In the genomic region with DNA sequence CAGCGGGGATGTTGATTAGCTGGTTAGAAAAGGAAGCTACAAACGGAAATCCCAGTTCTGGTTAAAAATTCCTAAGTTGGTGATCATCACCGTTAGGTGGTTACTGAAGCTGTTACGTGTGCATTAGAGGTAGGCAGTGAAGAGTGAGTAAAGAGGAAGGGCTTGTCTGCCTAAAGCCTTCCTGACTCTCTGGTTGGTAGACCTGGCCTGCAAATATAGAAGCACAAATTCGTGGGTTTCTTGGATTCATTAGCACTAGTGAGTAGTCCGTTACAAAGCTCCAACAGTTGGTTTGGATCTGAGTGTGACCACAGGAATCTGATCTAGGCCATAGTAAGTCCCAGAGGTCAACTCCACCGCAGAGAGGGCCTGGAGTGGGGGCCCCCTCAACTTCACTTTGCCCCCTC, we compare ENCODE assay signal across 18 cellular contexts.
DNase-seq lines count a peak whose midpoint lies in the region; ATAC-seq, FAIRE-seq and TF ChIP-seq lines count a peak whose summit lies in the region.
"Had no signal": no experiment of that assay in that cellular context is flagged by ENCODE, and none has a peak within 500 bp of the region (broad histone marks: within the 10 kb centered on the region; RNA-seq: fewer than 3 reads in every experiment).

No MANE protein-coding gene starts in this region.

- H3K4me2 ChIP-seq in trophoblast cell (ENCODE audit: low read length): no peak overlapping the region
- H3K4me2 ChIP-seq: BLaER1 treated with 17β-estradiol and CSF1 and Interleukin-3, amounts not matched to agents 10 nM and 100 nM had no signal

- no peak for TF ChIP-seq POLR2A in H54 (IDR thresholded peaks at IDR 0.05; ENCODE audit: low read depth, low read length)

- H4K12ac ChIP-seq in trophoblast cell (ENCODE audit: low read depth, low read length): no peak overlapping the region

- no CpG with 5 or more reads among the region's 7 CpGs for WGBS in trophoblast cell (ENCODE audit: extremely low coverage, insufficient coverage, insufficient read length)

- no peak overlapping the region for H3K4ac ChIP-seq in trophoblast cell (ENCODE audit: low read depth, low read length)

- peaks cover 9% of the 10 kb centered on the region for H3K4me1 ChIP-seq in RWPE2 (ENCODE audit: insufficient read depth, poor library complexity, severe bottlenecking)
- peaks cover 0 to 8% of the 10 kb centered on the region in 2 experiments for H3K4me1 ChIP-seq in trophoblast cell (ENCODE audit: control insufficient read depth in 1 of 2, insufficient read depth in 2 of 2, low read length in 2 of 2)
- H3K4me1 ChIP-seq: BLaER1 treated with 17β-estradiol and CSF1 and Interleukin-3, amounts not matched to agents 10 nM and 100 nM had no signal

- no peak overlapping the region for H3K23ac ChIP-seq in trophoblast cell (ENCODE audit: low read length)

- peak; percentile 82 for ATAC-seq in RWPE2 (ENCODE audit: low read depth)
- ATAC-seq in GM21825 (IDR thresholded peaks at IDR 0.05; ENCODE audit: unreplicated experiment): no peak
- ATAC-seq: activated CD4-positive, CD25-positive, alpha-beta regulatory T cell treated with anti-CD3 and anti-CD28 coated beads, Interleukin-2, amount 50 U/mL, for 24 hours had no signal

- H3K14ac ChIP-seq in trophoblast cell (ENCODE audit: low read length): no peak overlapping the region

- no peak for TF ChIP-seq CTCF in RWPE2 (IDR thresholded peaks at IDR 0.05; ENCODE audit: poor library complexity, severe bottlenecking)
- no peak for TF ChIP-seq CTCF in fibroblast of mammary gland (conservative IDR thresholded peaks at IDR 0.05; ENCODE audit: control insufficient read depth, insufficient read depth, low read depth, low read length)

- no peak overlapping the region for H2BK5ac ChIP-seq in trophoblast cell (ENCODE audit: low read depth, low read length, poor library complexity)

- H3K18ac ChIP-seq in trophoblast cell (ENCODE audit: low read length): no peak overlapping the region

- no peak overlapping the region for H4K8ac ChIP-seq in trophoblast cell (ENCODE audit: low read depth, low read length)

- H3K4me3 ChIP-seq in RWPE2 (ENCODE audit: severe bottlenecking) (no peak overlapping the region), fibroblast of mammary gland (ENCODE audit: control insufficient read depth, low read depth, low read length) (no peak overlapping the region), trophoblast cell (ENCODE audit: low read depth, low read length) (no peak overlapping the region)
- H3K4me3 ChIP-seq: BLaER1 treated with 17β-estradiol and CSF1 and Interleukin-3, amounts not matched to agents 10 nM and 100 nM; thyroid gland had no signal

- H3K79me1 ChIP-seq in trophoblast cell (ENCODE audit: low read length): no peaks in the 10 kb centered on the region

- H3K27me3 ChIP-seq in RWPE2 (ENCODE audit: insufficient read depth, poor library complexity, severe bottlenecking) (no peaks in the 10 kb centered on the region), trophoblast cell (ENCODE audit: insufficient read depth, low read length) (no peaks in the 10 kb centered on the region)
- H3K27me3 ChIP-seq: BLaER1 treated with 17β-estradiol and CSF1 and Interleukin-3, amounts not matched to agents 10 nM and 100 nM; thyroid gland had no signal

- H3K27ac ChIP-seq in RWPE2 (ENCODE audit: poor library complexity, severe bottlenecking) (peak overlapping the region; percentile 43), trophoblast cell (ENCODE audit: low read depth, low read length) (no peak overlapping the region)
- H3K27ac ChIP-seq: BLaER1 treated with 17β-estradiol and CSF1 and Interleukin-3, amounts not matched to agents 10 nM and 100 nM; thyroid gland had no signal

- H2BK12ac ChIP-seq in trophoblast cell (ENCODE audit: low read length): no peak overlapping the region

- no peak overlapping the region for H2BK120ac ChIP-seq in trophoblast cell (ENCODE audit: insufficient read depth, low read length, poor library complexity)

- H2AFZ ChIP-seq in trophoblast cell (ENCODE audit: insufficient read depth, low read length, poor library complexity): no peak overlapping the region

- no peak overlapping the region for H2AK5ac ChIP-seq in trophoblast cell (ENCODE audit: low read length)

- H3K36me3 ChIP-seq in RWPE2 (ENCODE audit: low read depth) (no peaks in the 10 kb centered on the region), trophoblast cell (ENCODE audit: control insufficient read depth in 1 of 2, insufficient read depth in 2 of 2, low read length in 2 of 2) (peaks cover 0 to 2% of the 10 kb centered on the region in 2 experiments)
- H3K36me3 ChIP-seq: BLaER1 treated with 17β-estradiol and CSF1 and Interleukin-3, amounts not matched to agents 10 nM and 100 nM; thyroid gland had no signal

- H3K79me2 ChIP-seq in trophoblast cell (ENCODE audit: control insufficient read depth, insufficient read depth, low read length, poor library complexity): no peaks in the 10 kb centered on the region

- no peak overlapping the region for H4K91ac ChIP-seq in trophoblast cell (ENCODE audit: low read depth, low read length)

- peak; percentile 61 for DNase-seq in H54 (ENCODE audit: insufficient read length, low spot score)
- DNase-seq in RWPE2 (ENCODE audit: low spot score): no peak
- peak; percentile 35 for DNase-seq in fibroblast of mammary gland (ENCODE audit: low read depth)
- DNase-seq in trophoblast cell: peak; percentile 6 to 54
- DNase-seq in activated effector memory CD4-positive, alpha-beta T cell treated with Interleukin-2 at 50 U/mL for 16 hours: no peak
- DNase-seq in DMS 273 (lab: John Stamatoyannopoulos, UW; ENCODE audit: unreplicated experiment): no peak
- DNase-seq in NCI-H748 treated with DMSO at 0.1 percent for 48 hours (lab: John Stamatoyannopoulos, UW): no peak
- DNase-seq: activated naive CD4-positive, alpha-beta T cell treated with Interleukin-2 at 50 U/mL for 16 hours; foreskin fibroblast; H7; MM.1S; NCI-H2081 treated with DMSO at 0.1 percent for 48 hours; NCI-H69; stimulated activated CD4-positive, alpha-beta T cell treated with anti-CD3 and anti-CD28 coated beads, Interleukin-4, amount 100 ng/mL, for 4 hours; thyroid gland had no signal

- peak; percentile 100 for FAIRE-seq in H54 (lab: Jason Lieb, UNC)

- H3K9me3 ChIP-seq in RWPE2 (ENCODE audit: severe bottlenecking) (no peaks in the 10 kb centered on the region), trophoblast cell (ENCODE audit: insufficient read depth, low read depth, low read length) (peaks cover 6% of the 10 kb centered on the region)
- H3K9me3 ChIP-seq: BLaER1 treated with 17β-estradiol and CSF1 and Interleukin-3, amounts not matched to agents 10 nM and 100 nM; thyroid gland had no signal

- H3K9ac ChIP-seq in trophoblast cell (ENCODE audit: low read length): no peak overlapping the region
- H3K9ac ChIP-seq: BLaER1 treated with 17β-estradiol and CSF1 and Interleukin-3, amounts not matched to agents 10 nM and 100 nM had no signal

Comparison
In these comparisons a context has a peak if more than half of its experiments do, and no peak if none do; other contexts are left out.
1. DNase-seq: peak in H54 (single experiment), fibroblast of mammary gland (single experiment) and trophoblast cell (2 of 2); none in RWPE2 (single experiment), activated effector memory CD4-positive, alpha-beta T cell treated with Interleukin-2 at 50 U/mL for 16 hours (single experiment), DMS 273 (single experiment) and NCI-H748 treated with DMSO at 0.1 percent for 48 hours (single experiment).